8 cellular contexts compared by ENCODE assay signal in genomic region chr17:76709077-76709950, GRCh38. TPM values are rescaled to one million over a fixed set of nuclear protein-coding genes. Genes with fewer than 3 reads are reported as not detected.
DNase-seq lines count a peak whose midpoint lies in the region; TF ChIP-seq lines count a peak whose summit lies in the region.

No MANE protein-coding gene starts in this region.

- peak; percentile 97 for DNase-seq in A172 (ENCODE audit: low spot score)
- DNase-seq in HCEC 1CT = peak; percentile 97
- no peak for DNase-seq in activated naive CD8-positive, alpha-beta T cell treated with anti-CD3 and anti-CD28 coated beads for 36 hours
- DNase-seq in cardiac septum (ENCODE audit: low spot score) = peak; percentile 92
- no peak for DNase-seq in UCSD-AML1 (lab: John Stamatoyannopoulos, UW; ENCODE audit: unreplicated experiment)
- no peak for DNase-seq in GF-D8 (lab: John Stamatoyannopoulos, UW)
- no peak for DNase-seq in stimulated activated CD4-positive, alpha-beta T cell treated with anti-CD3 and anti-CD28 coated beads, Interleukin-4, amount 100 ng/mL, for 24 hours

- TF ChIP-seq CTCF in parathyroid adenoma (IDR thresholded peaks at IDR 0.05) = no peak

- peak overlapping the region; percentile 69 for H3K4me3 Mint-ChIP-seq in activated naive CD8-positive, alpha-beta T cell treated with anti-CD3 and anti-CD28 coated beads for 36 hours

- no peaks in the 10 kb centered on the region for H3K27me3 Mint-ChIP-seq in activated naive CD8-positive, alpha-beta T cell treated with anti-CD3 and anti-CD28 coated beads for 36 hours

- no peaks in the 10 kb centered on the region for H3K36me3 ChIP-seq in parathyroid adenoma (ENCODE audit: control insufficient read depth, insufficient read depth, low read length)

- H3K4me2 ChIP-seq in parathyroid adenoma (ENCODE audit: low read length) = peak overlapping the region; percentile 86

- H3K79me2 ChIP-seq in parathyroid adenoma = peaks cover 31% of the 10 kb centered on the region

- peaks cover 23% of the 10 kb centered on the region for H3K4me1 Mint-ChIP-seq in activated naive CD8-positive, alpha-beta T cell treated with anti-CD3 and anti-CD28 coated beads for 36 hours

- no peak overlapping the region for H3K9ac ChIP-seq in parathyroid adenoma

- no peak overlapping the region for H3K27ac Mint-ChIP-seq in activated naive CD8-positive, alpha-beta T cell treated with anti-CD3 and anti-CD28 coated beads for 36 hours

- H3K36me3 Mint-ChIP-seq in activated naive CD8-positive, alpha-beta T cell treated with anti-CD3 and anti-CD28 coated beads for 36 hours = peaks cover 5% of the 10 kb centered on the region

- intact Hi-C loops in cardiac septum (cut with DNase I) = loop anchor here (1.0 to 2.0 kb wide), 2 partner anchors 9 to 21 kb away; no protein-coding TSS in a partner anchor

- no peak overlapping the region for H2AFZ ChIP-seq in parathyroid adenoma

- peak overlapping the region; percentile 49 for H3K4me3 ChIP-seq in parathyroid adenoma (ENCODE audit: low read depth, low read length)

- H3K9me3 ChIP-seq in parathyroid adenoma (ENCODE audit: control insufficient read depth, low read length) = no peaks in the 10 kb centered on the region

- no peaks in the 10 kb centered on the region for H3K27me3 ChIP-seq in parathyroid adenoma (ENCODE audit: control insufficient read depth, insufficient read depth, low read length)

- H3K27ac ChIP-seq in parathyroid adenoma = peak overlapping the region; percentile 69

- H3K4me1 ChIP-seq in parathyroid adenoma = peaks cover 12% of the 10 kb centered on the region

- no peaks in the 10 kb centered on the region for H3K9me3 Mint-ChIP-seq in activated naive CD8-positive, alpha-beta T cell treated with anti-CD3 and anti-CD28 coated beads for 36 hours

RNA-seq across cellular contexts. Expression of gene MXRA7, which starts 1.5 kb away (rescaled TPM):
- total RNA-seq in A172 (2014; rRNA removed; shearing (Covaris generic)) = 187 and 223 TPM in 2 replicates
- total RNA-seq in activated naive CD8-positive, alpha-beta T cell treated with anti-CD3 and anti-CD28 coated beads for 36 hours = 10 to 100 TPM; 13.7 to 14.8 TPM
- 666 TPM for total RNA-seq in cardiac septum

RNA-seq across cellular contexts. Expression of gene JMJD6, which starts 17.1 kb away (rescaled TPM):
- total RNA-seq in A172 (2014; rRNA removed; shearing (Covaris generic)) = 40.5 and 46.8 TPM in 2 replicates
- total RNA-seq in activated naive CD8-positive, alpha-beta T cell treated with anti-CD3 and anti-CD28 coated beads for 36 hours = 10 to 100 TPM; 54.6 to 55.8 TPM
- 60.7 TPM for total RNA-seq in cardiac septum

RNA-seq across cellular contexts. Expression of gene METTL23, which starts 17.3 kb away (rescaled TPM):
- total RNA-seq in A172 (2014; rRNA removed; shearing (Covaris generic)) = 38.6 and 45.5 TPM in 2 replicates
- total RNA-seq in activated naive CD8-positive, alpha-beta T cell treated with anti-CD3 and anti-CD28 coated beads for 36 hours = 10 to 100 TPM; 30.0 to 30.6 TPM
- 21.4 TPM for total RNA-seq in cardiac septum

RNA-seq across cellular contexts. Expression of gene SRSF2, which starts 27.8 kb away (rescaled TPM):
- 334 and 420 TPM in 2 replicates for total RNA-seq in A172 (2014; rRNA removed; shearing (Covaris generic))
- 100 to 1,000 TPM; 549 to 571 TPM for total RNA-seq in activated naive CD8-positive, alpha-beta T cell treated with anti-CD3 and anti-CD28 coated beads for 36 hours
- 98.0 TPM for total RNA-seq in cardiac septum

RNA-seq across cellular contexts. Expression of gene MFSD11, which starts 28.6 kb away (rescaled TPM):
- total RNA-seq in A172 (2014; rRNA removed; shearing (Covaris generic)) = 24.9 and 30.4 TPM in 2 replicates
- 10 to 100 TPM; 14.4 to 16.0 TPM for total RNA-seq in activated naive CD8-positive, alpha-beta T cell treated with anti-CD3 and anti-CD28 coated beads for 36 hours
- total RNA-seq in cardiac septum = 27.0 TPM

Comparison
In these comparisons a context has a peak if more than half of its experiments do, and no peak if none do; other contexts are left out.
1. DNase-seq: peak in A172 (single experiment), HCEC 1CT (single experiment) and cardiac septum (single experiment); none in activated naive CD8-positive, alpha-beta T cell treated with anti-CD3 and anti-CD28 coated beads for 36 hours (single experiment), UCSD-AML1 (single experiment), GF-D8 (single experiment) and stimulated activated CD4-positive, alpha-beta T cell treated with anti-CD3 and anti-CD28 coated beads, Interleukin-4, amount 100 ng/mL, for 24 hours (single experiment).
2. RNA of gene MXRA7, which starts 1.5 kb away (total RNA-seq): 666 TPM in cardiac septum (single experiment) and 187 to 223 TPM in A172; 13.7 to 14.8 TPM in activated naive CD8-positive, alpha-beta T cell treated with anti-CD3 and anti-CD28 coated beads for 36 hours; every median in the first group is over 10 times any median in the second.